In genomic region chr11:45597116-45597515, GRCh38 we compare ENCODE assay signal across 32 cellular contexts.
"Had no signal": no experiment of that assay in that cellular context is flagged by ENCODE, and none has a peak within 500 bp of the region (broad histone marks: within the 10 kb centered on the region; RNA-seq: fewer than 3 reads in every experiment).

No MANE protein-coding gene starts in this region.

- H3K27ac ChIP-seq: neural progenitor cell, ovary, parathyroid adenoma, psoas muscle, skin epidermis, spleen, suprapubic skin, testis, tibial artery, transverse colon, upper lobe of right lung, uterus had no signal

- H3K9ac ChIP-seq: neural progenitor cell, parathyroid adenoma had no signal

- ATAC-seq: naive thymus-derived CD4-positive, alpha-beta T cell; natural killer cell; psoas muscle; right cardiac atrium; sciatic nerve; stimulated activated memory B cell treated with anti-CD40 and anti-IgM and Interleukin-4, amounts not matched to agents 10 μg/mL and 1 μg/mL and 100 μg/mL, for 72 hours; stimulated activated naive CD8-positive, alpha-beta T cell treated with anti-CD3 and anti-CD28 coated beads, Interleukin-15, amount 100 ng/mL, for 72 hours; stimulated activated naive CD8-positive, alpha-beta T cell treated with anti-CD3 and anti-CD28 coated beads, Interleukin-15, Interleukin-2, amounts not matched to agents 100 U/mL and 50 U/mL, for 24 hours; upper lobe of right lung had no signal

- H2AFZ ChIP-seq: neural progenitor cell, parathyroid adenoma had no signal

- DNase-seq: naive thymus-derived CD4-positive, alpha-beta T cell; natural killer cell; nephron progenitor cell; occipital lobe; ovary; posterior cingulate gyrus; psoas muscle; right cardiac atrium; spleen; stimulated activated CD4-positive, alpha-beta T cell treated with anti-CD3 and anti-CD28 coated beads, Interleukin-12 subunit alpha, Interleukin-12 subunit beta, amount 100 ng/mL, for 4 hours; stimulated activated CD4-positive, alpha-beta T cell treated with anti-CD3 and anti-CD28 coated beads, Interleukin-1b, Interleukin-23, amount 100 ng/mL, for 48 hours; stimulated activated CD4-positive, alpha-beta T cell treated with anti-CD3 and anti-CD28 coated beads, Interleukin-4, amount 100 ng/mL, for 1 hour; stimulated activated CD4-positive, alpha-beta T cell treated with anti-CD3 and anti-CD28 coated beads, Interleukin-4, amount 100 ng/mL, for 4 hours; stimulated activated CD8-positive, alpha-beta memory T cell treated with anti-CD3 and anti-CD28 coated beads, Interleukin-4, amount 100 ng/mL, for 48 hours; stimulated activated naive CD4-positive, alpha-beta T cell; stimulated activated naive CD8-positive, alpha-beta T cell treated with anti-CD3 and anti-CD28 coated beads, Interleukin-15, amount 100 ng/mL, for 72 hours; stimulated activated naive CD8-positive, alpha-beta T cell treated with anti-CD3 and anti-CD28 coated beads, Interleukin-15, Interleukin-2, amounts not matched to agents 100 U/mL and 50 U/mL, for 24 hours; substantia nigra; testis; tibial artery; transverse colon; upper lobe of right lung; uterus had no signal

- H3K4me3 Mint-ChIP-seq: naive thymus-derived CD4-positive, alpha-beta T cell; natural killer cell; nephron progenitor cell; stimulated activated memory B cell treated with anti-CD40 and anti-IgM and Interleukin-4, amounts not matched to agents 10 μg/mL and 1 μg/mL and 100 μg/mL, for 72 hours; stimulated activated naive CD8-positive, alpha-beta T cell treated with anti-CD3 and anti-CD28 coated beads, Interleukin-15, amount 100 ng/mL, for 72 hours; type B pancreatic cell had no signal

- H3K36me3 ChIP-seq: neural progenitor cell, ovary, spleen, suprapubic skin, tibial artery, transverse colon, upper lobe of right lung, uterus had no signal

- H3K27ac Mint-ChIP-seq: naive thymus-derived CD4-positive, alpha-beta T cell; natural killer cell; nephron progenitor cell; neural progenitor cell; progenitor cell of endocrine pancreas; stimulated activated memory B cell treated with anti-CD40 and anti-IgM and Interleukin-4, amounts not matched to agents 10 μg/mL and 1 μg/mL and 100 μg/mL, for 72 hours; stimulated activated naive CD8-positive, alpha-beta T cell treated with anti-CD3 and anti-CD28 coated beads, Interleukin-15, amount 100 ng/mL, for 72 hours; type B pancreatic cell had no signal

- H3K36me3 Mint-ChIP-seq: naive thymus-derived CD4-positive, alpha-beta T cell; natural killer cell; neural progenitor cell; stimulated activated memory B cell treated with anti-CD40 and anti-IgM and Interleukin-4, amounts not matched to agents 10 μg/mL and 1 μg/mL and 100 μg/mL, for 72 hours; type B pancreatic cell had no signal

- H3K9me3 Mint-ChIP-seq: natural killer cell, type B pancreatic cell had no signal

- H3K79me2 ChIP-seq: parathyroid adenoma had no signal

- H3K4me3 ChIP-seq: neural progenitor cell, ovary, psoas muscle, skin epidermis, smooth muscle cell, spleen, suprapubic skin, testis, tibial artery, transverse colon, upper lobe of right lung, uterus had no signal

- H3K4me1 ChIP-seq: neural progenitor cell, parathyroid adenoma, psoas muscle, spleen, suprapubic skin, testis, tibial artery, transverse colon, upper lobe of right lung, uterus had no signal

- H3K27me3 ChIP-seq: neural progenitor cell, ovary, testis, transverse colon, uterus had no signal

- H3K4me2 ChIP-seq: neural progenitor cell, smooth muscle cell had no signal

- H3K9me3 ChIP-seq: ovary, psoas muscle, suprapubic skin, testis, transverse colon, upper lobe of right lung, uterus had no signal

- H3K4me1 Mint-ChIP-seq: naive thymus-derived CD4-positive, alpha-beta T cell; natural killer cell; nephron progenitor cell; stimulated activated memory B cell treated with anti-CD40 and anti-IgM and Interleukin-4, amounts not matched to agents 10 μg/mL and 1 μg/mL and 100 μg/mL, for 72 hours; stimulated activated naive CD8-positive, alpha-beta T cell treated with anti-CD3 and anti-CD28 coated beads, Interleukin-15, amount 100 ng/mL, for 72 hours had no signal
